Comparison of ENCODE assay signal across 8 cellular contexts in the genomic region with DNA sequence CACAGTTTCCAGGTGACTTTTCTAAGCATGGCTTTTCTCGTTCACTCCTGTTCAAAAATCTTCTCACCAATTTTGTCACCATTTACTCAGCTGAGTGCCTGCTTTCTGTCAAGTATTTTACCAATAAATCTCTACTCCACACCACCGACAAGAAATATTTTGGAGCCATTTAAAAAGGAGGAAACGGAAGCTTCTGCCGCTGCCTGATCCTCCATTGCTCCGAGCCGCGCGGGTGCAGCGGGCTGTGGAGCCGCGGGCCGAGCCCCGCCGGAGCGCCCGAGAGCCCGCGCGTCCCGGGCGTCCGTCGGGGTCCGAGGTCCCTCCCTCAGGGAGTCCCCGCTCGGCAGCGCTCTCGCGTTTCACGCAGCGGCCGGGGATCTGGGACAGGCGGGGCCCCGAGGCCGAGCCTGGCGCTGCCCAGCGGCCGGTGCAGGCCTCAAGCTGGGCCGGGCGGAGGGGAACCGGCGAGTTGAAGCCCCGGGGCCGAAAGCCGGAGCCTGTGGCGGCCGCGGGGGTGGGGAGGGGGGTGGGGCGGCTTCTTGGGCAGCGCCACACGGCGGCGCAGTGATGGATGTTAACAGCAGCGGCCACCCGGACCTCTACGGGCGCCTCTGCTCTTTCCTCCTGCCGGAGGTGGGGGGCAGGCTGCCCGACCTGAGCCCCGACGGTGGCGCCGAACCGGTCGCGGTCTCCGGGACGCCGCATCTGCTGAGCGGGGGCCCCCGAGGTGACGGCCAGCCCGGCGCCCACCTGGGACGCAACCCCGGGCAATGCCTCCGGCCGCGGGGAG. TPM values are rescaled to one million over a fixed set of nuclear protein-coding genes. Genes with fewer than 3 reads are reported as not detected.
DNase-seq lines count a peak whose midpoint lies in the region; ATAC-seq and TF ChIP-seq lines count a peak whose summit lies in the region.

No MANE protein-coding gene starts in this region.

- DNase-seq in AG20443 (ENCODE audit: low spot score) (peak; percentile 89), GM19238 (ENCODE audit: insufficient read length, low spot score) (peak; percentile 30), NCI-H1105 treated with DMSO at 0.1 percent for 48 hours (lab: John Stamatoyannopoulos, UW) (peak; percentile 54), right lobe of liver (peak; percentile 73 to 78 (median 77))
- DNase-seq in activated CD4-positive, alpha-beta T cell treated with anti-CD3 and anti-CD28 coated beads, Interleukin-2, amount 50 U/mL, for 48 hours, result peak; percentile 31 to 35
- peak; percentile 2 for DNase-seq in effector CD8-positive, alpha-beta T cell (lab: John Stamatoyannopoulos, UW)
- DNase-seq in stimulated activated CD8-positive, alpha-beta memory T cell treated with anti-CD3 and anti-CD28 coated beads, Interleukin-15, amount 100 ng/mL, for 48 hours (ENCODE audit: low read depth in 2 of 2), result peak; percentile 14 to 22

- WGBS in right lobe of liver (ENCODE audit: insufficient coverage, low coverage, low lambda C conversion rate, missing lambda C conversion rate), result 0% methylated on average over 14 of the region's 79 CpGs

- H3K27me3 ChIP-seq in right lobe of liver, result no peaks in the 10 kb centered on the region

- no peaks in the 10 kb centered on the region for H3K36me3 ChIP-seq in right lobe of liver

- H3K27ac ChIP-seq in right lobe of liver, result peak overlapping the region; percentile 88 to 92 (median 92)

- peak; percentile 13 to 50 (median 40) for TF ChIP-seq CTCF in right lobe of liver (IDR thresholded peaks at IDR 0.05)

- peaks cover 0 to 59% (median 14%) of the 10 kb centered on the region in 4 donors for H3K4me1 ChIP-seq in right lobe of liver

- no peak for TF ChIP-seq POLR2A in right lobe of liver (IDR thresholded peaks at IDR 0.05)

- intact Hi-C loops in right lobe of liver (cut with DNase I), result no loop called here

- no peaks in the 10 kb centered on the region for H3K9me3 ChIP-seq in right lobe of liver

- H3K4me3 ChIP-seq in right lobe of liver, result peak overlapping the region; percentile 61 to 77 (median 70)

- ATAC-seq in right lobe of liver, result peak; percentile 26 to 33 (median 32)
- no peak for ATAC-seq in GM19467 (IDR thresholded peaks at IDR 0.05; ENCODE audit: unreplicated experiment)

RNA-seq across cellular contexts. Expression of a gene that starts 1.1 kb away (rescaled TPM):
- total RNA-seq in right lobe of liver, result 100 to 1,000 TPM in 1 of 6 experiments, 10 to 100 TPM in 5; 45.8 to 100 (median 68.9) TPM

RNA-seq across cellular contexts. Expression of a gene that starts 43.1 kb away (rescaled TPM):
- 1 to 10 TPM; 2.9 to 4.8 (median 3.2) TPM for total RNA-seq in right lobe of liver

RNA-seq across cellular contexts. Expression of a gene that starts 49.2 kb away (rescaled TPM):
- not detected for total RNA-seq in right lobe of liver

Comparison
In these comparisons a context has a peak if more than half of its experiments do, and no peak if none do; other contexts are left out.
1. DNase-seq: peak in every context shown above with its lines; median percentile 89 in AG20443; 77 in right lobe of liver; 54 in NCI-H1105 treated with DMSO at 0.1 percent for 48 hours; 33 in activated CD4-positive, alpha-beta T cell treated with anti-CD3 and anti-CD28 coated beads, Interleukin-2, amount 50 U/mL, for 48 hours; 30 in GM19238; 18 in stimulated activated CD8-positive, alpha-beta memory T cell treated with anti-CD3 and anti-CD28 coated beads, Interleukin-15, amount 100 ng/mL, for 48 hours; 2 in effector CD8-positive, alpha-beta T cell.